ENCODE assay signal across 19 cellular contexts in genomic region chr11:57745206-57745605, GRCh38. TPM values are rescaled to one million over a fixed set of nuclear protein-coding genes. Genes with fewer than 3 reads are reported as not detected.
DNase-seq lines count a peak whose midpoint lies in the region; ATAC-seq, FAIRE-seq and TF ChIP-seq lines count a peak whose summit lies in the region.
"Had no signal": no experiment of that assay in that cellular context is flagged by ENCODE, and none has a peak within 500 bp of the region (broad histone marks: within the 10 kb centered on the region; RNA-seq: fewer than 3 reads in every experiment).

No MANE protein-coding gene starts in this region.

- TF ChIP-seq CTCF in H9 (conservative IDR thresholded peaks at IDR 0.05): no peak
- TF ChIP-seq CTCF in nephron progenitor cell (IDR thresholded peaks at IDR 0.05): no peak

- no peak for ATAC-seq in activated naive CD8-positive, alpha-beta T cell treated with anti-CD3 and anti-CD28 coated beads, Interleukin-2, amount 10 ng/mL, durations not matched to agents 7 days and 5 days (ENCODE audit: low read depth)
- no peak for ATAC-seq in GM21381 (IDR thresholded peaks at IDR 0.05; ENCODE audit: unreplicated experiment)
- ATAC-seq: Panc1, sciatic nerve had no signal

- no peak for FAIRE-seq in GM19239 (lab: Jason Lieb, UNC)

- H3K36me3 Mint-ChIP-seq in CD4-positive, alpha-beta memory T cell: peaks cover 28 to 58% of the 10 kb centered on the region in 2 donors
- peaks cover 24 to 43% (median 36%) of the 10 kb centered on the region in 3 experiments for H3K36me3 Mint-ChIP-seq in H9 (ENCODE audit: insufficient read depth in 1 of 3, low read depth in 3 of 3)
- peaks cover 34% of the 10 kb centered on the region for H3K36me3 Mint-ChIP-seq in activated naive CD8-positive, alpha-beta T cell treated with anti-CD3 and anti-CD28 coated beads, Interleukin-2, amount 10 ng/mL, durations not matched to agents 7 days and 5 days
- peaks cover 41% of the 10 kb centered on the region for H3K36me3 Mint-ChIP-seq in nephron progenitor cell (ENCODE audit: low read depth)

- no peak overlapping the region for H3K4me3 Mint-ChIP-seq in CD4-positive, alpha-beta memory T cell
- H3K4me3 Mint-ChIP-seq in H9 (no peak overlapping the region; a peak in 1 of 5 replicates), nephron progenitor cell (no peak overlapping the region)
- H3K4me3 Mint-ChIP-seq in activated naive CD8-positive, alpha-beta T cell treated with anti-CD3 and anti-CD28 coated beads, Interleukin-2, amount 10 ng/mL, durations not matched to agents 7 days and 5 days: no peak overlapping the region

- H3K14ac ChIP-seq in H9 (ENCODE audit: insufficient read depth, low read length): no peak overlapping the region

- H3K4me2 ChIP-seq in H9 (ENCODE audit: insufficient read depth, insufficient read length, low read length): no peak overlapping the region
- H3K4me2 ChIP-seq: KMS-11 had no signal

- H3K79me2 ChIP-seq in H9 (ENCODE audit: insufficient read depth, low read length): peaks cover 5% of the 10 kb centered on the region; the same call in 1 of the 2 replicates

- H3K27me3 Mint-ChIP-seq in CD4-positive, alpha-beta memory T cell: no peaks in the 10 kb centered on the region
- H3K27me3 Mint-ChIP-seq in H9 (ENCODE audit: low read depth): no peaks in the 10 kb centered on the region; the same call in 1 of the 2 replicates
- no peaks in the 10 kb centered on the region for H3K27me3 Mint-ChIP-seq in activated naive CD8-positive, alpha-beta T cell treated with anti-CD3 and anti-CD28 coated beads, Interleukin-2, amount 10 ng/mL, durations not matched to agents 7 days and 5 days
- no peaks in the 10 kb centered on the region for H3K27me3 Mint-ChIP-seq in nephron progenitor cell (ENCODE audit: low read depth, poor library complexity)

- no peak overlapping the region for H2BK5ac ChIP-seq in H9 (ENCODE audit: insufficient read length, low read length)

- no peaks in the 10 kb centered on the region for H3K9me3 ChIP-seq in CD4-positive, alpha-beta memory T cell (ENCODE audit: control insufficient read depth in 1 of 2, low read length in 2 of 2)
- H3K9me3 ChIP-seq in H9 (ENCODE audit: control insufficient read depth, low read depth, low read length): no peaks in the 10 kb centered on the region

- no peak overlapping the region for H3K9ac ChIP-seq in H9 (ENCODE audit: extremely low read depth, insufficient read length, low read length)
- H3K9ac ChIP-seq: KMS-11 had no signal

- H3K23ac ChIP-seq in H9 (ENCODE audit: insufficient read length, low read depth, low read length): no peak overlapping the region

- H3K9me3 Mint-ChIP-seq in CD4-positive, alpha-beta memory T cell: no peaks in the 10 kb centered on the region
- H3K9me3 Mint-ChIP-seq in H9 (no peaks in the 10 kb centered on the region), nephron progenitor cell (no peaks in the 10 kb centered on the region)
- no peaks in the 10 kb centered on the region for H3K9me3 Mint-ChIP-seq in activated naive CD8-positive, alpha-beta T cell treated with anti-CD3 and anti-CD28 coated beads, Interleukin-2, amount 10 ng/mL, durations not matched to agents 7 days and 5 days

- no peak overlapping the region for H3K4ac ChIP-seq in H9 (ENCODE audit: low read depth, low read length)

- no peak overlapping the region for H3K56ac ChIP-seq in H9 (ENCODE audit: insufficient read length, low read depth, low read length)

- no peak overlapping the region for H2BK15ac ChIP-seq in H9 (ENCODE audit: low read depth, low read length)

- no peak overlapping the region for H2BK20ac ChIP-seq in H9 (ENCODE audit: low read depth, low read length, poor library complexity, severe bottlenecking)

- no peak for DNase-seq in CD4-positive, alpha-beta memory T cell
- no peak for DNase-seq in H9
- DNase-seq in activated naive CD8-positive, alpha-beta T cell treated with anti-CD3 and anti-CD28 coated beads, Interleukin-2, amount 10 ng/mL, durations not matched to agents 7 days and 5 days: no peak
- DNase-seq in nephron progenitor cell: no peak
- no peak for DNase-seq in GM19239 (ENCODE audit: insufficient read length, low spot score)
- no peak for DNase-seq in mesenteric fat pad (ENCODE audit: low spot score)
- DNase-seq: activated CD4-positive, alpha-beta T cell treated with anti-CD3 and anti-CD28 coated beads for 48 hours; DMS153; GOT3; hippocampal formation; NCI-H1048; occipital lobe had no signal

- H3T11ph ChIP-seq in H9 (ENCODE audit: low read length): no peak overlapping the region

- POLR2A ChIA-PET in CD4-positive, alpha-beta memory T cell (lab: Charles Lee; ENCODE audit: partially characterized antibody): interaction anchor here (0.8 to 2.0 kb wide), 3 partner anchors 33 to 55 kb away, joined by 3 to 4 read pairs (median 3); partner anchors contain the start of gene MED19
- POLR2A ChIA-PET in activated naive CD8-positive, alpha-beta T cell treated with anti-CD3 and anti-CD28 coated beads, Interleukin-2, amount 10 ng/mL, durations not matched to agents 7 days and 5 days (lab: Charles Lee): interaction anchor here (0.7 to 1.1 kb wide), 2 partner anchors 13 to 178 kb away, joined by 3 read pairs; no protein-coding TSS in a partner anchor

- no peak overlapping the region for H3K4me3 ChIP-seq in CD4-positive, alpha-beta memory T cell (ENCODE audit: low read length in 2 of 2)
- H3K4me3 ChIP-seq: SK-N-MC had no signal

- no CpG with 5 or more reads among the region's 5 CpGs for WGBS in H9 (ENCODE audit: extremely low coverage, insufficient read length, low lambda C conversion rate)

- H2AK5ac ChIP-seq in H9 (ENCODE audit: insufficient read length, low read length): no peak overlapping the region

- no peak overlapping the region for H4K8ac ChIP-seq in H9 (replicated peaks; ENCODE audit: insufficient read length, low read depth, low read length)

- peaks cover 17% of the 10 kb centered on the region for H3K36me3 ChIP-seq in CD4-positive, alpha-beta memory T cell (ENCODE audit: insufficient read depth, low read length)

- no peaks in the 10 kb centered on the region for H3K27me3 ChIP-seq in CD4-positive, alpha-beta memory T cell (ENCODE audit: insufficient read depth, low read length)
- no peaks in the 10 kb centered on the region for H3K27me3 ChIP-seq in H9 (ENCODE audit: insufficient read depth, low read length)

- CTCF ChIA-PET in CD4-positive, alpha-beta memory T cell (lab: Charles Lee; ENCODE audit: partially characterized antibody): interaction anchor here (13.0 kb wide), 1 partner anchor 56 kb away, joined by 143 read pairs; no protein-coding TSS in a partner anchor

- peaks cover 26% of the 10 kb centered on the region for H3K4me1 ChIP-seq in CD4-positive, alpha-beta memory T cell (ENCODE audit: insufficient read depth, low read length)
- H3K4me1 ChIP-seq in H9 (ENCODE audit: insufficient read depth, low read length): no peaks in the 10 kb centered on the region

- peak overlapping the region in 6 of 7 donors; percentile 2 to 83 (median 72) for H3K27ac Mint-ChIP-seq in CD4-positive, alpha-beta memory T cell
- H3K27ac Mint-ChIP-seq in H9 (peak overlapping the region in 2 of 3 experiments; percentile 11 to 22; a peak in 3 of 7 replicates), nephron progenitor cell (peak overlapping the region; percentile 86)
- H3K27ac Mint-ChIP-seq in activated naive CD8-positive, alpha-beta T cell treated with anti-CD3 and anti-CD28 coated beads, Interleukin-2, amount 10 ng/mL, durations not matched to agents 7 days and 5 days: peak overlapping the region; percentile 75

- no peak overlapping the region for H2BK12ac ChIP-seq in H9 (ENCODE audit: insufficient read length, low read depth, low read length)

- H3K18ac ChIP-seq in H9 (ENCODE audit: insufficient read length, low read depth, low read length): no peak overlapping the region

- intact Hi-C loops in CD4-positive, alpha-beta memory T cell (cut with micrococcal nuclease): no loop called here

- H2BK120ac ChIP-seq in H9 (ENCODE audit: low read depth, low read length, poor library complexity, severe bottlenecking): no peak overlapping the region

- peaks cover 21 to 41% (median 31%) of the 10 kb centered on the region in 4 donors for H3K4me1 Mint-ChIP-seq in CD4-positive, alpha-beta memory T cell
- peaks cover 10 to 11% of the 10 kb centered on the region in 2 experiments for H3K4me1 Mint-ChIP-seq in H9
- H3K4me1 Mint-ChIP-seq in activated naive CD8-positive, alpha-beta T cell treated with anti-CD3 and anti-CD28 coated beads, Interleukin-2, amount 10 ng/mL, durations not matched to agents 7 days and 5 days: peaks cover 34% of the 10 kb centered on the region
- peaks cover 47% of the 10 kb centered on the region for H3K4me1 Mint-ChIP-seq in nephron progenitor cell

- no peak overlapping the region for H2AFZ ChIP-seq in H9 (ENCODE audit: low read length)

- H4K91ac ChIP-seq in H9 (ENCODE audit: insufficient read length, low read depth, low read length): no peak overlapping the region

- H3K27ac ChIP-seq in CD4-positive, alpha-beta memory T cell (ENCODE audit: low read depth, low read length): no peak overlapping the region
- no peak overlapping the region for H3K27ac ChIP-seq in H9 (ENCODE audit: insufficient read length, low read depth, low read length)
- H3K27ac ChIP-seq: KMS-11, SK-N-MC had no signal

- H3K23me2 ChIP-seq in H9 (ENCODE audit: insufficient read length, low read depth, low read length, poor library complexity, severe bottlenecking): peaks cover 6% of the 10 kb centered on the region

- H4K20me1 ChIP-seq in H9 (ENCODE audit: control insufficient read depth, insufficient read depth, insufficient read length): peaks cover 3% of the 10 kb centered on the region

- H4K5ac ChIP-seq in H9 (ENCODE audit: insufficient read length, low read depth, low read length): no peak overlapping the region

- peaks cover 3% of the 10 kb centered on the region for H3K79me1 ChIP-seq in H9 (ENCODE audit: insufficient read depth, low read depth, low read length, poor library complexity, severe bottlenecking)

RNA-seq across cellular contexts. Expression of gene SELENOH, which starts 3.9 kb away (rescaled TPM):
- total RNA-seq in CD4-positive, alpha-beta memory T cell: 100 to 1,000 TPM; 102 to 113 TPM
- polyA plus RNA-seq in CD4-positive, alpha-beta memory T cell: 100 to 1,000 TPM; 186 to 223 TPM
- 251 and 271 TPM in 2 replicates for total RNA-seq in H9 (2021)
- total RNA-seq in activated naive CD8-positive, alpha-beta T cell treated with anti-CD3 and anti-CD28 coated beads, Interleukin-2, amount 10 ng/mL, durations not matched to agents 7 days and 5 days: 100 to 1,000 TPM; 176 to 178 TPM
- total RNA-seq in mesenteric fat pad: 101 TPM

RNA-seq across cellular contexts. Expression of gene BTBD18, which starts 6.4 kb away (rescaled TPM):
- not detected for total RNA-seq in CD4-positive, alpha-beta memory T cell
- polyA plus RNA-seq in CD4-positive, alpha-beta memory T cell: under 1 TPM; 0.34 to 0.44 TPM
- total RNA-seq in H9 (2021) (not detected in 2 replicates), mesenteric fat pad (not detected)
- not detected for total RNA-seq in activated naive CD8-positive, alpha-beta T cell treated with anti-CD3 and anti-CD28 coated beads, Interleukin-2, amount 10 ng/mL, durations not matched to agents 7 days and 5 days
- total RNA-seq: fibroblast of villous mesenchyme, kidney epithelial cell, occipital lobe, sciatic nerve had no signal

RNA-seq across cellular contexts. Expression of gene CTNND1, which starts 16.4 kb away (rescaled TPM):
- 10 to 100 TPM; 10.3 to 11.1 TPM for total RNA-seq in CD4-positive, alpha-beta memory T cell
- polyA plus RNA-seq in CD4-positive, alpha-beta memory T cell: 1 to 10 TPM in 1 of 2 donors, under 1 TPM in 1; 0.91 to 1.6 TPM
- total RNA-seq in H9 (2021) (164 and 166 TPM in 2 replicates), mesenteric fat pad (150 TPM)
- total RNA-seq in activated naive CD8-positive, alpha-beta T cell treated with anti-CD3 and anti-CD28 coated beads, Interleukin-2, amount 10 ng/mL, durations not matched to agents 7 days and 5 days: 10 to 100 TPM in 1 of 2 experiments, 1 to 10 TPM in 1; 9.3 to 11.2 TPM

RNA-seq across cellular contexts. Expression of gene TMX2, which starts 32.8 kb away (rescaled TPM):
- 10 to 100 TPM; 63.6 to 67.1 TPM for total RNA-seq in CD4-positive, alpha-beta memory T cell
- 10 to 100 TPM; 77.9 to 88.5 TPM for polyA plus RNA-seq in CD4-positive, alpha-beta memory T cell
- total RNA-seq in H9 (2021) (91.1 and 91.3 TPM in 2 replicates), mesenteric fat pad (70.1 TPM)
- 10 to 100 TPM; 61.6 to 64.7 TPM for total RNA-seq in activated naive CD8-positive, alpha-beta T cell treated with anti-CD3 and anti-CD28 coated beads, Interleukin-2, amount 10 ng/mL, durations not matched to agents 7 days and 5 days

RNA-seq across cellular contexts. Expression of gene MED19, which starts 33.2 kb away (rescaled TPM):
- total RNA-seq in CD4-positive, alpha-beta memory T cell: 10 to 100 TPM; 15.2 TPM
- polyA plus RNA-seq in CD4-positive, alpha-beta memory T cell: 10 to 100 TPM; 17.4 to 20.2 TPM
- total RNA-seq in H9 (2021) (17.6 and 17.9 TPM in 2 replicates), mesenteric fat pad (14.4 TPM)
- 10 to 100 TPM; 13.1 to 14.0 TPM for total RNA-seq in activated naive CD8-positive, alpha-beta T cell treated with anti-CD3 and anti-CD28 coated beads, Interleukin-2, amount 10 ng/mL, durations not matched to agents 7 days and 5 days

Comparison
In these comparisons a context has a peak if more than half of its experiments do, and no peak if none do; other contexts are left out.
1. H3K27ac Mint-ChIP-seq: peak in every context shown above with its lines; median percentile 86 in nephron progenitor cell; 75 in activated naive CD8-positive, alpha-beta T cell treated with anti-CD3 and anti-CD28 coated beads, Interleukin-2, amount 10 ng/mL, durations not matched to agents 7 days and 5 days; 72 in CD4-positive, alpha-beta memory T cell; 16 in H9.
2. RNA of gene CTNND1, which starts 16.4 kb away (total RNA-seq): 164 to 166 TPM in H9 and 150 TPM in mesenteric fat pad (single experiment); 9.3 to 11.2 TPM in activated naive CD8-positive, alpha-beta T cell treated with anti-CD3 and anti-CD28 coated beads, Interleukin-2, amount 10 ng/mL, durations not matched to agents 7 days and 5 days and 10.3 to 11.1 TPM in CD4-positive, alpha-beta memory T cell; every median in the first group is over 10 times any median in the second.